Comparison of ENCODE assay signal across 23 cellular contexts in the genomic region with DNA sequence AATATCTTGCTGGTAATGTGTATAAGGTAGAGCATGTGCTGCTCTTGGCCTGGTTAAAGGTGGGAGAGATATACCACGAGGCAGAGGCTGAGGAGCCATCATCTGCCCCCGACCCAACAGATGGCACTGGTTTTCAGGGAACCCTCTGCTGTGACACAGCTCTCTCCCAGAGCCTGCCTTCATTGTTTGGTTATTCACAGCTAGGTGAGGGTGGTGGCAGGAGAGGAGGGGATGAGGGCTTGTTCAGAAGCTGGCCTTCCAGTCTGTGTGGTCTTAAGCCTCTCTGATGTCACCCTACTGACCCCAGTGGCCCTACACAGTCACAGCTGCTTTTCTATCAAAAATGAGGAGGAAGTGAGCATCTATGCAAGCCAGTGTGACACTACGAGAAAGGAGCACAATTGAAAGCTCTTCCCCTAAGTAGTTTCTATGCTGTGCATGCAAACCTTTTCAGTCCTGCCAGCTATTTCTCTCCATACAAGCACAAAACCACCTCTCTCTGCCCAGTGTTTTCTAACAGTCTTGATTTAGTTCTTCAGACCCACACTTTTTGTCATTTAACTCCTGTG.
DNase-seq lines count a peak whose midpoint lies in the region; ATAC-seq and TF ChIP-seq lines count a peak whose summit lies in the region.
"Had no signal": no experiment of that assay in that cellular context is flagged by ENCODE, and none has a peak within 500 bp of the region (broad histone marks: within the 10 kb centered on the region; RNA-seq: fewer than 3 reads in every experiment).

No MANE protein-coding gene starts in this region.

- DNase-seq in NCI-H82 (lab: John Stamatoyannopoulos, UW) (peak; percentile 18), NCI-H82 treated with DMSO at 0.1 percent for 48 hours (lab: John Stamatoyannopoulos, UW; ENCODE audit: unreplicated experiment) (no peak), lower lobe of right lung (no peak), OCI-LY7 (ENCODE audit: low spot score) (no peak)
- no peak for DNase-seq in activated T-cell treated with anti-CD3 and anti-CD28 coated beads, Interleukin-2, amount 50 U/mL, for 24 hours
- DNase-seq in stimulated activated naive B cell treated with anti-CD40 and anti-IgM and Interleukin-4, amounts not matched to agents 10 μg/mL and 1 μg/mL and 100 μg/mL, for 72 hours = no peak
- DNase-seq: 8988T; activated CD4-positive, alpha-beta T cell treated with anti-CD3 and anti-CD28 coated beads for 36 hours; activated naive CD4-positive, alpha-beta T cell treated with anti-CD3 and anti-CD28 coated beads, Interleukin-2, amount 10 ng/mL, durations not matched to agents 7 days and 5 days; activated T-cell treated with anti-CD3 and anti-CD28 coated beads for 4 hours; H7; hippocampal formation; kidney; mesenchymal stem cell; NCI-H1048; NCI-H2107; NCI-H526 treated with DMSO at 0.1 percent for 48 hours; stimulated activated naive CD4-positive, alpha-beta T cell; T1000; tibial artery had no signal

- H3K9me2 ChIP-seq in Loucy (replicated peaks; ENCODE audit: low read depth, low read length) (no peaks in the 10 kb centered on the region), OCI-LY7 (ENCODE audit: insufficient read depth, low read length) (no peaks in the 10 kb centered on the region)

- H3K27ac ChIP-seq in lower lobe of right lung = no peak overlapping the region
- no peak overlapping the region for H3K27ac ChIP-seq in OCI-LY7 (ENCODE audit: low read depth, low read length, poor library complexity, severe bottlenecking)
- H3K27ac ChIP-seq: tibial artery had no signal

- H3K27me3 Mint-ChIP-seq in activated T-cell treated with anti-CD3 and anti-CD28 coated beads, Interleukin-2, amount 50 U/mL, for 24 hours = no peaks in the 10 kb centered on the region
- no peaks in the 10 kb centered on the region for H3K27me3 Mint-ChIP-seq in stimulated activated naive B cell treated with anti-CD40 and anti-IgM and Interleukin-4, amounts not matched to agents 10 μg/mL and 1 μg/mL and 100 μg/mL, for 72 hours
- H3K27me3 Mint-ChIP-seq: activated CD4-positive, alpha-beta T cell treated with anti-CD3 and anti-CD28 coated beads for 36 hours; activated naive CD4-positive, alpha-beta T cell treated with anti-CD3 and anti-CD28 coated beads, Interleukin-2, amount 10 ng/mL, durations not matched to agents 7 days and 5 days had no signal

- POLR2A ChIA-PET in OCI-LY7 (lab: Charles Lee) = no interaction called here

- H3K9ac ChIP-seq in Loucy (ENCODE audit: low read depth, low read length, poor library complexity, severe bottlenecking) = no peak overlapping the region

- H4K20me1 ChIP-seq in Loucy (ENCODE audit: insufficient read depth, low read length, poor library complexity, severe bottlenecking) = no peaks in the 10 kb centered on the region
- no peaks in the 10 kb centered on the region for H4K20me1 ChIP-seq in OCI-LY7 (ENCODE audit: insufficient read depth, low read length)

- CTCF ChIA-PET in OCI-LY7 (lab: Charles Lee; ENCODE audit: unreplicated experiment) = no interaction called here

- H3K4me1 ChIP-seq in Loucy (ENCODE audit: insufficient read depth, low read length, poor library complexity, severe bottlenecking) = no peaks in the 10 kb centered on the region
- no peaks in the 10 kb centered on the region for H3K4me1 ChIP-seq in lower lobe of right lung
- no peaks in the 10 kb centered on the region for H3K4me1 ChIP-seq in OCI-LY7 (ENCODE audit: insufficient read depth, low read length, poor library complexity, severe bottlenecking)
- H3K4me1 ChIP-seq: tibial artery had no signal

- no peak overlapping the region for H3K4me3 ChIP-seq in Loucy (ENCODE audit: low read length, poor library complexity, severe bottlenecking)
- no peak overlapping the region for H3K4me3 ChIP-seq in lower lobe of right lung
- H3K4me3 ChIP-seq in OCI-LY7 (ENCODE audit: low read depth, low read length, poor library complexity, severe bottlenecking) = no peak overlapping the region
- H3K4me3 ChIP-seq: tibial artery had no signal

- no peaks in the 10 kb centered on the region for H3K4me1 Mint-ChIP-seq in activated T-cell treated with anti-CD3 and anti-CD28 coated beads, Interleukin-2, amount 50 U/mL, for 24 hours (ENCODE audit: low read depth)
- H3K4me1 Mint-ChIP-seq in stimulated activated naive B cell treated with anti-CD40 and anti-IgM and Interleukin-4, amounts not matched to agents 10 μg/mL and 1 μg/mL and 100 μg/mL, for 72 hours = no peaks in the 10 kb centered on the region
- H3K4me1 Mint-ChIP-seq: activated CD4-positive, alpha-beta T cell treated with anti-CD3 and anti-CD28 coated beads for 36 hours; activated naive CD4-positive, alpha-beta T cell treated with anti-CD3 and anti-CD28 coated beads, Interleukin-2, amount 10 ng/mL, durations not matched to agents 7 days and 5 days; nephron had no signal

- intact Hi-C loops in lower lobe of right lung (cut with DNase I) = no loop called here
- intact Hi-C loops in OCI-LY7 (cut with micrococcal nuclease; ENCODE audit: unreplicated experiment) = no loop called here

- TF ChIP-seq CTCF in Loucy (conservative IDR thresholded peaks at IDR 0.05; ENCODE audit: low read length) = no peak
- no peak for TF ChIP-seq CTCF in lower lobe of right lung (IDR thresholded peaks at IDR 0.05)
- TF ChIP-seq CTCF in OCI-LY7 (conservative IDR thresholded peaks at IDR 0.05; ENCODE audit: low read length) = no peak

- H3K9me3 ChIP-seq in Loucy (ENCODE audit: insufficient read depth, low read depth, low read length) (no peaks in the 10 kb centered on the region), lower lobe of right lung (no peaks in the 10 kb centered on the region), OCI-LY7 (ENCODE audit: low read length) (no peaks in the 10 kb centered on the region)
- H3K9me3 ChIP-seq: tibial artery had no signal

- H3K36me3 ChIP-seq in Loucy (ENCODE audit: insufficient read depth, low read length) = no peaks in the 10 kb centered on the region
- no peaks in the 10 kb centered on the region for H3K36me3 ChIP-seq in lower lobe of right lung
- no peaks in the 10 kb centered on the region for H3K36me3 ChIP-seq in OCI-LY7 (ENCODE audit: insufficient read depth, low read length)
- H3K36me3 ChIP-seq: tibial artery had no signal

- peak; percentile 52 for ATAC-seq in HG02623 (IDR thresholded peaks at IDR 0.05; ENCODE audit: unreplicated experiment)
- no peak for ATAC-seq in stimulated activated naive B cell treated with anti-CD40 and anti-IgM and Interleukin-4, amounts not matched to agents 10 μg/mL and 1 μg/mL and 100 μg/mL, for 72 hours (replicated peaks)
- no peak for ATAC-seq in lower lobe of right lung
- ATAC-seq: activated CD4-positive, alpha-beta T cell treated with anti-CD3 and anti-CD28 coated beads for 36 hours had no signal

- H3F3A ChIP-seq in Loucy (ENCODE audit: low read depth) = no peaks in the 10 kb centered on the region

- peaks cover 9% of the 10 kb centered on the region for H3K9me3 Mint-ChIP-seq in activated T-cell treated with anti-CD3 and anti-CD28 coated beads, Interleukin-2, amount 50 U/mL, for 24 hours
- H3K9me3 Mint-ChIP-seq in stimulated activated naive B cell treated with anti-CD40 and anti-IgM and Interleukin-4, amounts not matched to agents 10 μg/mL and 1 μg/mL and 100 μg/mL, for 72 hours = peaks cover 2 to 4% of the 10 kb centered on the region in 2 donors
- H3K9me3 Mint-ChIP-seq: activated naive CD4-positive, alpha-beta T cell treated with anti-CD3 and anti-CD28 coated beads, Interleukin-2, amount 10 ng/mL, durations not matched to agents 7 days and 5 days; nephron had no signal

- H3K27ac Mint-ChIP-seq in activated T-cell treated with anti-CD3 and anti-CD28 coated beads, Interleukin-2, amount 50 U/mL, for 24 hours = no peak overlapping the region
- H3K27ac Mint-ChIP-seq in stimulated activated naive B cell treated with anti-CD40 and anti-IgM and Interleukin-4, amounts not matched to agents 10 μg/mL and 1 μg/mL and 100 μg/mL, for 72 hours = no peak overlapping the region
- H3K27ac Mint-ChIP-seq: activated CD4-positive, alpha-beta T cell treated with anti-CD3 and anti-CD28 coated beads for 36 hours; activated naive CD4-positive, alpha-beta T cell treated with anti-CD3 and anti-CD28 coated beads, Interleukin-2, amount 10 ng/mL, durations not matched to agents 7 days and 5 days; nephron had no signal

- H3K27me3 ChIP-seq in Loucy (ENCODE audit: insufficient read depth, low read length, poor library complexity, severe bottlenecking) (no peaks in the 10 kb centered on the region), lower lobe of right lung (ENCODE audit: low read depth) (no peaks in the 10 kb centered on the region)
- H3K27me3 ChIP-seq: tibial artery had no signal

- H3K79me2 ChIP-seq in Loucy (ENCODE audit: insufficient read depth, low read length) (no peaks in the 10 kb centered on the region), OCI-LY7 (ENCODE audit: insufficient read depth, low read depth, low read length) (no peaks in the 10 kb centered on the region)

- H3K4me2 ChIP-seq in Loucy (ENCODE audit: low read depth, low read length, poor library complexity, severe bottlenecking) (no peak overlapping the region), OCI-LY7 (ENCODE audit: low read length) (no peak overlapping the region)

- no peak overlapping the region for H3K4me3 Mint-ChIP-seq in activated T-cell treated with anti-CD3 and anti-CD28 coated beads, Interleukin-2, amount 50 U/mL, for 24 hours
- no peak overlapping the region for H3K4me3 Mint-ChIP-seq in stimulated activated naive B cell treated with anti-CD40 and anti-IgM and Interleukin-4, amounts not matched to agents 10 μg/mL and 1 μg/mL and 100 μg/mL, for 72 hours
- H3K4me3 Mint-ChIP-seq: activated CD4-positive, alpha-beta T cell treated with anti-CD3 and anti-CD28 coated beads for 36 hours; activated naive CD4-positive, alpha-beta T cell treated with anti-CD3 and anti-CD28 coated beads, Interleukin-2, amount 10 ng/mL, durations not matched to agents 7 days and 5 days; nephron had no signal

- no TSS peak for BruUV-seq in OCI-LY7 (replicated peaks; lab: Mats Ljungman, UMichigan)

- no peaks in the 10 kb centered on the region for H3K36me3 Mint-ChIP-seq in activated T-cell treated with anti-CD3 and anti-CD28 coated beads, Interleukin-2, amount 50 U/mL, for 24 hours (ENCODE audit: low read depth)
- no peaks in the 10 kb centered on the region for H3K36me3 Mint-ChIP-seq in stimulated activated naive B cell treated with anti-CD40 and anti-IgM and Interleukin-4, amounts not matched to agents 10 μg/mL and 1 μg/mL and 100 μg/mL, for 72 hours
- H3K36me3 Mint-ChIP-seq: activated naive CD4-positive, alpha-beta T cell treated with anti-CD3 and anti-CD28 coated beads, Interleukin-2, amount 10 ng/mL, durations not matched to agents 7 days and 5 days had no signal

- peak overlapping the region; percentile 63; the same call in 1 of the 2 replicates for H2AFZ ChIP-seq in Loucy (ENCODE audit: low read length)
- H2AFZ ChIP-seq in OCI-LY7 (ENCODE audit: low read length) = no peak overlapping the region
